In the genomic region with DNA sequence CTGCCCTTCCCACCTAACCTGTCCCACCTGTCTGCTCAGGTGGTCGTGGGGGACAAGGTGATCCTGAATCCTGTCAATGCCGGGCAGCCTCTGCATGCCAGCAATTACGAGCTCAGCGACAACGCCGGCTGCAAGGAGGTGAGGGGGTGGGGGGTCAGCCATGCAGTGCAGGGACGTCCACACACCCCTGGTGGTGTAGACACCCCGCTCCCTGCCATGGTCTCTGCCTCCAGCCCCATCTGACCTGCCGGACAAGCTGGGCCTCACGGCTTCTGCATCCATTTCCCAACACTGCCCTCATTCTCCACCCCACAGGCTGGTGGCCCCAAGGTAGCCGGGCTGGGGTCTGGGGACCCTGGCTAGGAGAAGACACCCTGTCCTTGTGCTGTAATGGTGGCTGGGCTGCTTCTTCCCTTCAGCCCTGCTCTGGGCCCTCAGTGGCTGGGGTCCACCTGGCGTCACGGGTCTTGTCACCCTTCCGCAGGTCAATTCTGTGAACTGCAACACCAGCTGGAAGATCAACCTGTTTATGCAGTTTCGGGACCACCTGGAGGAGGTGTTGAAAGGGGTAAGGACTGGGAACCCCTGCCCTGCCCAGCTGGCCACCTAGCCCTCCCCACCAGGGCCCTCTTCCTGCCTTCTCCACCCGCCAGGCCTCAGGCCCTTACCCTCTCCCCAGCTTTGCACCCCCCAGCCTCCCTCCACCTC, we compare ENCODE assay signal across 18 cellular contexts. TPM values are rescaled to one million over a fixed set of nuclear protein-coding genes. Genes with fewer than 3 reads are reported as not detected.
DNase-seq lines count a peak whose midpoint lies in the region; ATAC-seq, FAIRE-seq and TF ChIP-seq lines count a peak whose summit lies in the region.
"Had no signal": no experiment of that assay in that cellular context is flagged by ENCODE, and none has a peak within 500 bp of the region (broad histone marks: within the 10 kb centered on the region; RNA-seq: fewer than 3 reads in every experiment).

No MANE protein-coding gene starts in this region.

- H3K27me3 Mint-ChIP-seq in endodermal cell (ENCODE audit: insufficient read depth), result no peaks in the 10 kb centered on the region
- H3K27me3 Mint-ChIP-seq: CD4-positive, alpha-beta memory T cell had no signal

- no peak overlapping the region for H3K23ac ChIP-seq in IMR-90 (ENCODE audit: low read depth, low read length)

- no peak overlapping the region for H2AK5ac ChIP-seq in IMR-90 (ENCODE audit: low read depth, low read length)

- peak overlapping the region; percentile 52 for H3K27ac Mint-ChIP-seq in endodermal cell
- H3K27ac Mint-ChIP-seq: HFFc6 had no signal

- H2BK120ac ChIP-seq in IMR-90 (ENCODE audit: low read depth, low read length), result no peak overlapping the region

- H4K5ac ChIP-seq in IMR-90 (ENCODE audit: low read depth, low read length), result no peak overlapping the region

- H3K27ac ChIP-seq in IMR-90 (ENCODE audit: insufficient read depth, low read length), result no peak overlapping the region
- no peak overlapping the region for H3K27ac ChIP-seq in GM12878 (ENCODE audit: control insufficient read depth, insufficient read depth)
- H3K27ac ChIP-seq in endodermal cell (ENCODE audit: low read depth, low read length), result no peak overlapping the region
- H3K27ac ChIP-seq in psoas muscle, result no peak overlapping the region

- peaks cover 5% of the 10 kb centered on the region for H3K4me1 Mint-ChIP-seq in endodermal cell

- SMC1A ChIA-PET in GM12878 (lab: Charles Lee; ENCODE audit: uncharacterized antibody, unreplicated experiment), result no interaction called here

- peak overlapping the region; percentile 9 for H2AK9ac ChIP-seq in IMR-90 (replicated peaks; ENCODE audit: low read depth, low read length, poor library complexity)

- H3K9me3 ChIP-seq in IMR-90 (ENCODE audit: control insufficient read depth, insufficient read depth, low read length) (no peaks in the 10 kb centered on the region), GM12878 (replicated peaks; ENCODE audit: control insufficient read depth, insufficient read depth, low read length) (no peaks in the 10 kb centered on the region), endodermal cell (ENCODE audit: control insufficient read depth, low read length) (no peaks in the 10 kb centered on the region), psoas muscle (no peaks in the 10 kb centered on the region)
- H3K9me3 ChIP-seq: HAP-1 had no signal

- FAIRE-seq in GM12878 (lab: Jason Lieb, UNC), result no peak
- FAIRE-seq: GM12892, GM19239 had no signal

- H3K18ac ChIP-seq in IMR-90 (ENCODE audit: low read depth, low read length), result no peak overlapping the region

- H3K4me1 ChIP-seq in IMR-90 (ENCODE audit: control insufficient read depth, insufficient read depth, low read length), result no peaks in the 10 kb centered on the region
- H3K4me1 ChIP-seq in GM12878 (ENCODE audit: control insufficient read depth, insufficient read depth, low read length), result no peaks in the 10 kb centered on the region
- H3K4me1 ChIP-seq in endodermal cell (ENCODE audit: control insufficient read depth, insufficient read depth, low read length), result no peaks in the 10 kb centered on the region
- no peaks in the 10 kb centered on the region for H3K4me1 ChIP-seq in psoas muscle
- H3K4me1 ChIP-seq: HAP-1 had no signal

- BruUV-seq in IMR-90 (replicated peaks; lab: Mats Ljungman, UMichigan), result no TSS peak
- BruUV-seq in GM12878 (replicated peaks; lab: Mats Ljungman, UMichigan), result no TSS peak

- H2AFZ ChIP-seq in IMR-90 (replicated peaks; ENCODE audit: low read length, poor library complexity), result no peak overlapping the region
- no peak overlapping the region for H2AFZ ChIP-seq in GM12878 (ENCODE audit: control insufficient read depth, low read depth, low read length)

- POLR2A ChIA-PET in IMR-90 (lab: Charles Lee; ENCODE audit: unreplicated experiment) (no interaction called here), GM12878 (lab: Charles Lee) (no interaction called here)

- ATAC-seq in IMR-90 (ENCODE audit: low read depth) (no peak), GM12878 (no peak), GM18868 (IDR thresholded peaks at IDR 0.05; ENCODE audit: unreplicated experiment) (no peak), psoas muscle (no peak), HG02970 (IDR thresholded peaks at IDR 0.05; ENCODE audit: low FRiP score, unreplicated experiment) (no peak), GM19452 (IDR thresholded peaks at IDR 0.05; ENCODE audit: unreplicated experiment) (no peak)

- in situ Hi-C loops in IMR-90 (cut with MboI; ENCODE audit: low sequenced_read_pairs) (no loop called here), GM12878 (cut with MboI) (no loop called here)

- TF ChIP-seq POLR2A in IMR-90 (IDR thresholded peaks at IDR 0.05; ENCODE audit: low read depth, low read length) (no peak), GM12878 (IDR thresholded peaks at IDR 0.05; ENCODE audit: low read depth, low read length) (peak; percentile 18; the same call in 1 of the 2 replicates)

- no peak overlapping the region for H3K4ac ChIP-seq in IMR-90 (ENCODE audit: low read depth, low read length)

- H3K36me3 Mint-ChIP-seq in endodermal cell (ENCODE audit: low read depth), result no peaks in the 10 kb centered on the region

- H3K9ac ChIP-seq in IMR-90 (ENCODE audit: low read depth, low read length) (no peak overlapping the region), GM12878 (ENCODE audit: control insufficient read depth, insufficient read depth, low read length) (no peak overlapping the region), endodermal cell (ENCODE audit: extremely low read depth, low read length, poor library complexity, severe bottlenecking) (no peak overlapping the region)

- H3K79me1 ChIP-seq in IMR-90 (ENCODE audit: low read depth in 1 of 2, low read length in 2 of 2), result no peaks in the 10 kb centered on the region

- H4K20me1 ChIP-seq in IMR-90 (ENCODE audit: insufficient read depth, low read length) (no peaks in the 10 kb centered on the region), GM12878 (ENCODE audit: control insufficient read depth, insufficient read depth) (no peaks in the 10 kb centered on the region)

- 100% methylated on average over 2 of the region's 16 CpGs; no CpG with 5 or more reads in 1 of the 2 experiments for WGBS in IMR-90 (ENCODE audit: extremely low coverage in 2 of 2, insufficient read length in 1 of 2), 2 experiments
- 94% methylated on average over 16 of the region's 16 CpGs for WGBS in GM12878 (ENCODE audit: insufficient coverage, insufficient replicate concordance, low lambda C conversion rate, missing lambda C conversion rate)
- WGBS in endodermal cell (ENCODE audit: insufficient coverage in 1 of 2, insufficient read length in 1 of 2), 2 experiments, result 93 to 100% methylated on average over 3 to 16 of the region's 16 CpGs
- WGBS in psoas muscle, 3 donors, result 88 to 95% (median 92%) methylated on average over 15 to 16 of the region's 16 CpGs

- RAD21 ChIA-PET in GM12878 (lab: Charles Lee; ENCODE audit: unreplicated experiment), result no interaction called here

- TF ChIP-seq CTCF in IMR-90 (conservative IDR thresholded peaks at IDR 0.05; ENCODE audit: low read depth, low read length) (no peak), GM12878 (IDR thresholded peaks at IDR 0.05 in 2 of 3, conservative IDR thresholded peaks at IDR 0.05 in 1 of 3; ENCODE audit: control insufficient read depth in 2 of 3, extremely low read depth in 1 of 3, insufficient read depth in 1 of 3, low read depth in 3 of 3, low read length in 3 of 3) (no peak), endodermal cell (conservative IDR thresholded peaks at IDR 0.05) (no peak), psoas muscle (IDR thresholded peaks at IDR 0.05) (no peak)

- TF ChIP-seq RAD21 in IMR-90 (IDR thresholded peaks at IDR 0.05; ENCODE audit: low read length) (no peak), GM12878 (IDR thresholded peaks at IDR 0.05; ENCODE audit: insufficient read depth, low read depth, low read length) (no peak)

- no peak overlapping the region for H4K91ac ChIP-seq in IMR-90 (ENCODE audit: insufficient read depth, low read depth, low read length)

- peaks cover 4% of the 10 kb centered on the region; the same call in 1 of the 2 replicates for H3K9me1 ChIP-seq in IMR-90 (ENCODE audit: insufficient read depth, low read length)

- no peaks in the 10 kb centered on the region for H3K79me2 ChIP-seq in GM12878 (ENCODE audit: control insufficient read depth, insufficient read depth, low read length)

- H3K4me3 ChIP-seq in IMR-90 (ENCODE audit: insufficient read depth, low read depth, low read length) (no peak overlapping the region), GM12878 (no peak overlapping the region), endodermal cell (ENCODE audit: low read length) (no peak overlapping the region), psoas muscle (no peak overlapping the region)
- H3K4me3 ChIP-seq: HAP-1 had no signal

- H3K56ac ChIP-seq in IMR-90 (ENCODE audit: extremely low read depth, insufficient read depth, low read length), result no peak overlapping the region

- no peak for DNase-seq in IMR-90
- no peak for DNase-seq in GM12878 (ENCODE audit: low read depth, low spot score)
- DNase-seq in endodermal cell, result peak; percentile 57
- no peak for DNase-seq in psoas muscle
- DNase-seq: C1 segment of cervical spinal cord, Calu3, COR-L47, DMS53, DMS79 treated with DMSO at 0.1 percent for 48 hours, GF-D8, HFFc6 had no signal

- H3K9me3 Mint-ChIP-seq in endodermal cell, result no peaks in the 10 kb centered on the region
- H3K9me3 Mint-ChIP-seq: CD4-positive, alpha-beta memory T cell; HFFc6 had no signal

- H3K36me3 ChIP-seq in IMR-90 (ENCODE audit: control insufficient read depth, insufficient read depth, low read length), result no peaks in the 10 kb centered on the region
- H3K36me3 ChIP-seq in GM12878 (ENCODE audit: control insufficient read depth in 2 of 2, insufficient read depth in 2 of 2, low read length in 1 of 2), result peaks cover 4 to 35% of the 10 kb centered on the region in 2 experiments; a peak in 3 of 4 replicates
- no peaks in the 10 kb centered on the region for H3K36me3 ChIP-seq in endodermal cell (ENCODE audit: control insufficient read depth, insufficient read depth, low read length)
- H3K36me3 ChIP-seq in psoas muscle (ENCODE audit: insufficient read depth in 1 of 2, low read depth in 1 of 2), result no peaks in the 10 kb centered on the region

- no peak overlapping the region for H2BK15ac ChIP-seq in IMR-90 (ENCODE audit: low read depth, low read length)

- intact Hi-C loops in IMR-90 (cut with micrococcal nuclease), result no loop called here
- intact Hi-C loops in GM12878 (cut with micrococcal nuclease; ENCODE audit: unreplicated experiment), result no loop called here
- intact Hi-C loops in psoas muscle (cut with DNase I), result no loop called here

- no peak overlapping the region for H2BK20ac ChIP-seq in IMR-90 (ENCODE audit: low read depth, low read length)

- H4K8ac ChIP-seq in IMR-90 (ENCODE audit: low read depth in 2 of 2, low read length in 2 of 2), result no peak overlapping the region

- dilution Hi-C loops in IMR-90 (cut with HindIII; ENCODE audit: low sequenced_read_pairs, unreplicated experiment), result no loop called here

- H3K14ac ChIP-seq in IMR-90 (replicated peaks; ENCODE audit: low read depth, low read length), result no peak overlapping the region

- H3K4me2 ChIP-seq in IMR-90 (ENCODE audit: low read depth, low read length), result no peak overlapping the region
- H3K4me2 ChIP-seq in GM12878 (ENCODE audit: control insufficient read depth, insufficient read depth), result no peak overlapping the region

- H3K4me3 Mint-ChIP-seq in endodermal cell, result no peak overlapping the region
- H3K4me3 Mint-ChIP-seq: CD4-positive, alpha-beta memory T cell; HFFc6 had no signal

- no peak for TF ChIP-seq EP300 in GM12878 (IDR thresholded peaks at IDR 0.05; ENCODE audit: borderline replicate concordance in 1 of 2, control insufficient read depth in 1 of 2, low read depth in 2 of 2, low read length in 2 of 2)

- CTCF ChIA-PET in IMR-90 (lab: Yijun Ruan, JAX), result no interaction called here
- CTCF ChIA-PET in GM12878 (lab: Yijun Ruan, JAX), result no interaction called here

- no peaks in the 10 kb centered on the region for H3K27me3 ChIP-seq in IMR-90 (ENCODE audit: control insufficient read depth, insufficient read depth, low read length)
- H3K27me3 ChIP-seq in GM12878 (replicated peaks in 1 of 2; ENCODE audit: control insufficient read depth in 2 of 2, insufficient read depth in 2 of 2, low read length in 1 of 2), result no peaks in the 10 kb centered on the region
- H3K27me3 ChIP-seq in endodermal cell (ENCODE audit: control insufficient read depth, insufficient read depth, low read length, poor library complexity, severe bottlenecking), result no peaks in the 10 kb centered on the region
- no peaks in the 10 kb centered on the region for H3K27me3 ChIP-seq in psoas muscle (ENCODE audit: insufficient read depth in 3 of 3, low read length in 2 of 3)

- H2BK5ac ChIP-seq in IMR-90 (ENCODE audit: low read depth, low read length, poor library complexity, severe bottlenecking), result no peak overlapping the region

RNA-seq across cellular contexts. Expression of gene ITPR3, which starts 38.0 kb away (rescaled TPM):
- total RNA-seq in IMR-90 (2012; rRNA removed), result 1.6 and 1.7 TPM in 2 replicates
- polyA plus RNA-seq in IMR-90 (2012; rRNA removed), result 3.7 and 4.1 TPM in 2 replicates
- 1.3 and 3.6 TPM in 2 replicates for polyA plus RNA-seq in IMR-90 (2012; cell fraction: cytosol; rRNA removed)
- 20.9 and 27.8 TPM in 2 replicates for polyA plus RNA-seq in IMR-90 (2012; cell fraction: nucleus; rRNA removed; ENCODE audit: low replicate concordance)
- total RNA-seq in GM12878 (2013; cell fraction: nucleolus; rRNA removed), result 77.4 and 90.2 TPM in 2 replicates
- total RNA-seq in GM12878 (2014; rRNA removed), result 12.7 and 15.4 TPM in 2 replicates
- 7.6 and 8.3 TPM in 2 replicates for total RNA-seq in GM12878 (2014; rRNA removed; fragmentation: Illumina TruSeq; extraction: Trizol)
- total RNA-seq in GM12878 (2021), result 30.3 and 34.0 TPM in 2 replicates
- 7.4 TPM for polyA plus RNA-seq in GM12878 (2011; ENCODE audit: low read depth)
- polyA plus RNA-seq in GM12878 (2011; rRNA removed), result 7.2 and 15.6 TPM in 2 replicates
- polyA plus RNA-seq in GM12878 (2011; cell fraction: cytosol; rRNA removed), result 16.7 and 18.8 TPM in 2 replicates
- 202 and 205 TPM in 2 replicates for polyA plus RNA-seq in GM12878 (2011; cell fraction: nucleus; rRNA removed)
- 13.1 and 19.2 TPM in 2 replicates for polyA plus RNA-seq in GM12878 (2012)
- 6.7 and 14.6 TPM in 2 replicates for polyA plus RNA-seq in GM12878 (2014; fragmentation: Illumina TruSeq; extraction: Trizol)
- polyA plus RNA-seq in GM12878 (2014; fragmentation: Nextera tagmentation; extraction: Ambion mirVana), result under 1 TPM; 0.32 to 0.44 TPM
- 23.0 and 27.0 TPM in 2 replicates for polyA plus RNA-seq in GM12878 (2014; rRNA removed)
- 1 to 10 TPM; 8.9 to 9.1 TPM for polyA plus RNA-seq in GM12878 (2016; fragmentation: Nextera tagmentation; extraction: Ambion mirVana)
- 27.9 and 34.0 TPM in 2 replicates for polyA minus RNA-seq in GM12878 (2011; rRNA and poly(A)+ RNA removed)
- 12.8 and 14.2 TPM in 2 replicates for polyA minus RNA-seq in GM12878 (2011; cell fraction: cytosol; rRNA and poly(A)+ RNA removed)
- polyA minus RNA-seq in GM12878 (2011; cell fraction: nucleus; rRNA and poly(A)+ RNA removed), result 43.2 and 61.9 TPM in 2 replicates
- 10 to 100 TPM; 29.6 to 33.3 TPM for total RNA-seq in endodermal cell
- 6.0 TPM for polyA plus RNA-seq in endodermal cell (2013, experiment 1 of 2)
- polyA plus RNA-seq in endodermal cell (2013, experiment 2 of 2), result 6.6 TPM
- total RNA-seq in psoas muscle, result 1 to 10 TPM; 3.1 to 7.4 (median 4.1) TPM
- 1 to 10 TPM; 1.9 to 5.5 (median 2.2) TPM for polyA plus RNA-seq in psoas muscle

RNA-seq across cellular contexts. Expression of gene UQCC2, which starts 52.4 kb away (rescaled TPM):
- total RNA-seq in IMR-90 (2012; rRNA removed) (13.8 and 23.1 TPM in 2 replicates), GM12878 (2014; rRNA removed) (40.6 and 44.0 TPM in 2 replicates), GM12878 (2014; rRNA removed; fragmentation: Illumina TruSeq; extraction: Trizol) (54.5 and 60.1 TPM in 2 replicates), GM12878 (2021) (80.6 and 90.2 TPM in 2 replicates), endodermal cell (100 to 1,000 TPM; 120 to 174 TPM), psoas muscle (100 to 1,000 TPM; 118 to 184 (median 145) TPM)
- polyA plus RNA-seq in IMR-90 (2012; rRNA removed) (34.5 and 44.5 TPM in 2 replicates), GM12878 (2011; rRNA removed) (37.1 and 44.3 TPM in 2 replicates), GM12878 (2014; fragmentation: Illumina TruSeq; extraction: Trizol) (27.3 and 61.8 TPM in 2 replicates), GM12878 (2014; fragmentation: Nextera tagmentation; extraction: Ambion mirVana) (100 to 1,000 TPM; 433 to 478 TPM), GM12878 (2014; rRNA removed) (43.5 and 44.2 TPM in 2 replicates), GM12878 (2016; fragmentation: Nextera tagmentation; extraction: Ambion mirVana) (100 to 1,000 TPM; 206 to 230 TPM), psoas muscle (100 to 1,000 TPM; 129 to 158 (median 141) TPM)
- polyA plus RNA-seq in IMR-90 (2012; cell fraction: cytosol; rRNA removed), result 28.0 and 38.5 TPM in 2 replicates
- polyA plus RNA-seq in IMR-90 (2012; cell fraction: nucleus; rRNA removed; ENCODE audit: low replicate concordance), result 18.4 and 25.0 TPM in 2 replicates
- 12.7 and 13.3 TPM in 2 replicates for total RNA-seq in GM12878 (2013; cell fraction: nucleolus; rRNA removed)
- polyA plus RNA-seq in GM12878 (2011; ENCODE audit: low read depth), result 7.9 TPM
- 12.9 and 21.3 TPM in 2 replicates for polyA plus RNA-seq in GM12878 (2011; cell fraction: cytosol; rRNA removed)
- polyA plus RNA-seq in GM12878 (2011; cell fraction: nucleus; rRNA removed), result 11.8 and 18.5 TPM in 2 replicates
- polyA plus RNA-seq in GM12878 (2012), result 56.3 and 86.6 TPM in 2 replicates
- polyA minus RNA-seq in GM12878 (2011; rRNA and poly(A)+ RNA removed), result 6.4 and 8.3 TPM in 2 replicates
- polyA minus RNA-seq in GM12878 (2011; cell fraction: cytosol; rRNA and poly(A)+ RNA removed), result 7.2 and 16.2 TPM in 2 replicates
- 4.1 and 5.9 TPM in 2 replicates for polyA minus RNA-seq in GM12878 (2011; cell fraction: nucleus; rRNA and poly(A)+ RNA removed)
- 170 TPM for polyA plus RNA-seq in endodermal cell (2013, experiment 1 of 2)
- 163 TPM for polyA plus RNA-seq in endodermal cell (2013, experiment 2 of 2)
